In the genomic region with DNA sequence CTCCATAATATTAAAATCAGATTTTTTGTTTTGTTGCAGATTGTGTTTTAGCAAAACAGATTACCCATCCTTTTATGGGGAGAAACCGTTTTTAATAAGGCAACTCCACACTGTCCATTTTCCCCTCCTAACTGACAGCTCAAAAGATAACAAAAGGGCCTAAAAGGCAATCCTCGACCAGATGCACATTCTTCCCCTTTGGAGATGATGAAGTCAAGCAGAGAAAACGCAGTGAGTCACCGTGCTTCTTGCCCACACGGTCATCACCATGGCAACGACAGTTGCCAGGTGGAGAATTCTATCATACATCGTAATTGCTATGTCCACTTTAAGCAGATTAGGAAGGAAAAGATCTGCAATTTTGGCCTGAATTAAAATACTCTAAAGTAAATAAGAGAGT, we compare ENCODE assay signal across 9 cellular contexts.
A peak's percentile ranks its signal among the peaks of the same experiment; 100 is the strongest.
DNase-seq lines count a peak whose midpoint lies in the region; ATAC-seq and TF ChIP-seq lines count a peak whose summit lies in the region.
"Had no signal": no experiment of that assay in that cellular context is flagged by ENCODE, and none has a peak within 500 bp of the region (broad histone marks: within the 10 kb centered on the region; RNA-seq: fewer than 3 reads in every experiment).

No MANE protein-coding gene starts in this region.

- no peaks in the 10 kb centered on the region for H3K36me3 ChIP-seq in HEK293 (ENCODE audit: control insufficient read depth in 2 of 2, insufficient read depth in 1 of 2, low read length in 2 of 2)
- no peaks in the 10 kb centered on the region for H3K36me3 ChIP-seq in naive thymus-derived CD4-positive, alpha-beta T cell (ENCODE audit: control insufficient read depth in 2 of 3, insufficient read depth in 3 of 3, low read length in 3 of 3)

- intact Hi-C loops in naive thymus-derived CD4-positive, alpha-beta T cell (cut with micrococcal nuclease) = no loop called here

- peaks cover 10 to 28% (median 15%) of the 10 kb centered on the region in 5 donors for H3K27me3 Mint-ChIP-seq in naive thymus-derived CD4-positive, alpha-beta T cell

- H3K27me3 ChIP-seq in naive thymus-derived CD4-positive, alpha-beta T cell (ENCODE audit: control insufficient read depth in 2 of 2, insufficient read depth in 2 of 2, low read length in 2 of 2) = no peaks in the 10 kb centered on the region

- POLR2A ChIA-PET in HEK293 (lab: Yijun Ruan, JAX) = no interaction called here
- POLR2A ChIA-PET in naive thymus-derived CD4-positive, alpha-beta T cell (lab: Charles Lee) = no interaction called here

- no peak for ATAC-seq in GM18909 (IDR thresholded peaks at IDR 0.05; ENCODE audit: poor library complexity, unreplicated experiment)
- no peak for ATAC-seq in naive thymus-derived CD4-positive, alpha-beta T cell

- peaks cover 0 to 20% (median 7%) of the 10 kb centered on the region in 11 donors for H3K9me3 Mint-ChIP-seq in naive thymus-derived CD4-positive, alpha-beta T cell

- no peaks in the 10 kb centered on the region for H3K4me1 Mint-ChIP-seq in naive thymus-derived CD4-positive, alpha-beta T cell

- no peak for TF ChIP-seq CTCF in HEK293 (tag by site-specific recombination; IDR thresholded peaks at IDR 0.05)
- no peak for TF ChIP-seq CTCF in cardiac fibroblast (IDR thresholded peaks at IDR 0.05; ENCODE audit: low read depth, low read length)

- CTCF ChIA-PET in HEK293 (lab: Yijun Ruan, JAX) = interaction anchor here (0.7 to 0.8 kb wide), 3 partner anchors 18 to 1009 kb away, joined by 3 to 9 read pairs (median 3); no protein-coding TSS in a partner anchor
- CTCF ChIA-PET in naive thymus-derived CD4-positive, alpha-beta T cell (lab: Charles Lee) = no interaction called here

- H3K27ac Mint-ChIP-seq in naive thymus-derived CD4-positive, alpha-beta T cell = no peak overlapping the region

- no peaks in the 10 kb centered on the region for H3K9me3 ChIP-seq in HEK293 (ENCODE audit: control insufficient read depth, insufficient read depth, low read depth, low read length)
- H3K9me3 ChIP-seq in naive thymus-derived CD4-positive, alpha-beta T cell (ENCODE audit: control insufficient read depth in 2 of 3, low read length in 3 of 3) = peaks cover 0 to 4% (median 0%) of the 10 kb centered on the region in 3 experiments

- H3K4me3 Mint-ChIP-seq in naive thymus-derived CD4-positive, alpha-beta T cell = no peak overlapping the region

- peak; percentile 97 for DNase-seq in NCI-H226
- peak; percentile 29 to 31 for DNase-seq in cardiac fibroblast (ENCODE audit: low read depth in 2 of 2)
- peak; percentile 7 for DNase-seq in pons (ENCODE audit: low spot score)
- no peak for DNase-seq in activated naive CD4-positive, alpha-beta T cell (lab: John Stamatoyannopoulos, UW)
- DNase-seq in naive thymus-derived CD4-positive, alpha-beta T cell = no peak
- DNase-seq in COLO829 (ENCODE audit: low spot score) = no peak
- DNase-seq: stimulated activated CD4-positive, alpha-beta T cell treated with anti-CD3 and anti-CD28 coated beads, Interleukin-2, amount 100 ng/mL, for 48 hours had no signal

- no peaks in the 10 kb centered on the region for H3K4me1 ChIP-seq in HEK293 (ENCODE audit: control insufficient read depth, insufficient read depth, low read length)
- H3K4me1 ChIP-seq in naive thymus-derived CD4-positive, alpha-beta T cell (ENCODE audit: control insufficient read depth in 2 of 2, insufficient read depth in 2 of 2, low read length in 2 of 2) = no peaks in the 10 kb centered on the region

- no peak overlapping the region for H3K27ac ChIP-seq in HEK293 (ENCODE audit: extremely low read depth, low read depth, low read length)
- H3K27ac ChIP-seq in naive thymus-derived CD4-positive, alpha-beta T cell (ENCODE audit: low read depth, low read length) = no peak overlapping the region

- no peak overlapping the region for H3K4me3 ChIP-seq in HEK293 (ENCODE audit: low read depth, low read length)
- H3K4me3 ChIP-seq in cardiac fibroblast (replicated peaks in 1 of 2; ENCODE audit: low read depth in 2 of 2, low read length in 2 of 2) = no peak overlapping the region
- no peak overlapping the region for H3K4me3 ChIP-seq in naive thymus-derived CD4-positive, alpha-beta T cell (ENCODE audit: low read length)

- H3K36me3 Mint-ChIP-seq in naive thymus-derived CD4-positive, alpha-beta T cell = peaks cover 0 to 10% (median 0%) of the 10 kb centered on the region in 5 donors

TF ChIP-seq in HEK293, 187 proteins besides CTCF, POLR2A, EP300 and RAD21:
- 0 out of 2 replicates have a peak, but pooled peaks have one; percentile 21 for TF ChIP-seq ZNF335 (tag by site-specific recombination; conservative IDR thresholded peaks at IDR 0.05)
- no peak for TF ChIP-seq YY1 (tag by site-specific recombination; IDR thresholded peaks at IDR 0.05)
- TF ChIP-seq SP7 (tag by site-specific recombination; IDR thresholded peaks at IDR 0.05) = peak; percentile 48; the same call in 1 of the 2 replicates
- TF ChIP-seq ZNF549 (tag by site-specific recombination; IDR thresholded peaks at IDR 0.05) = no peak
- no peak for TF ChIP-seq ZNF114 (tag by site-specific recombination; IDR thresholded peaks at IDR 0.05)
- no peak for TF ChIP-seq ZNF621 (tag by site-specific recombination; IDR thresholded peaks at IDR 0.05)
- TF ChIP-seq PRDM1 (tag by site-specific recombination; IDR thresholded peaks at IDR 0.05) = peak; percentile 35; the same call in 1 of the 2 replicates
- TF ChIP-seq ZBTB21 (tag by site-specific recombination; IDR thresholded peaks at IDR 0.05) = no peak
- TF ChIP-seq ZNF366 (tag by site-specific recombination; conservative IDR thresholded peaks at IDR 0.05) = 0 out of 2 replicates have a peak, but pooled peaks have one; percentile 11
- no peak for TF ChIP-seq ZBTB8A (tag by site-specific recombination; IDR thresholded peaks at IDR 0.05)
- no peak for TF ChIP-seq ZNF610 (tag by site-specific recombination; IDR thresholded peaks at IDR 0.05; ENCODE audit: borderline replicate concordance)
- TF ChIP-seq ZNF571 (tag by site-specific recombination; IDR thresholded peaks at IDR 0.05) = no peak
- TF ChIP-seq ZSCAN23 (tag by site-specific recombination; IDR thresholded peaks at IDR 0.05) = no peak
- no peak for TF ChIP-seq HOXA7 (CRISPR knock-in tag; IDR thresholded peaks at IDR 0.05; ENCODE audit: borderline replicate concordance)
- TF ChIP-seq, protein P1, sequence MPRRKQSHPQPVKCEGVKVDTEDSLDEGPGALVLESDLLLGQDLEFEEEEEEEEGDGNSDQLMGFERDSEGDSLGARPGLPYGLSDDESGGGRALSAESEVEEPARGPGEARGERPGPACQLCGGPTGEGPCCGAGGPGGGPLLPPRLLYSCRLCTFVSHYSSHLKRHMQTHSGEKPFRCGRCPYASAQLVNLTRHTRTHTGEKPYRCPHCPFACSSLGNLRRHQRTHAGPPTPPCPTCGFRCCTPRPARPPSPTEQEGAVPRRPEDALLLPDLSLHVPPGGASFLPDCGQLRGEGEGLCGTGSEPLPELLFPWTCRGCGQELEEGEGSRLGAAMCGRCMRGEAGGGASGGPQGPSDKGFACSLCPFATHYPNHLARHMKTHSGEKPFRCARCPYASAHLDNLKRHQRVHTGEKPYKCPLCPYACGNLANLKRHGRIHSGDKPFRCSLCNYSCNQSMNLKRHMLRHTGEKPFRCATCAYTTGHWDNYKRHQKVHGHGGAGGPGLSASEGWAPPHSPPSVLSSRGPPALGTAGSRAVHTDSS (tag by site-specific recombination; IDR thresholded peaks at IDR 0.05) = no peak
- TF ChIP-seq ZFP69B (tag by site-specific recombination; IDR thresholded peaks at IDR 0.05) = no peak
- no peak for TF ChIP-seq ZSCAN30 (tag by site-specific recombination; IDR thresholded peaks at IDR 0.05)
- TF ChIP-seq ZNF416 (tag by site-specific recombination; IDR thresholded peaks at IDR 0.05) = no peak
- TF ChIP-seq, protein P2, sequence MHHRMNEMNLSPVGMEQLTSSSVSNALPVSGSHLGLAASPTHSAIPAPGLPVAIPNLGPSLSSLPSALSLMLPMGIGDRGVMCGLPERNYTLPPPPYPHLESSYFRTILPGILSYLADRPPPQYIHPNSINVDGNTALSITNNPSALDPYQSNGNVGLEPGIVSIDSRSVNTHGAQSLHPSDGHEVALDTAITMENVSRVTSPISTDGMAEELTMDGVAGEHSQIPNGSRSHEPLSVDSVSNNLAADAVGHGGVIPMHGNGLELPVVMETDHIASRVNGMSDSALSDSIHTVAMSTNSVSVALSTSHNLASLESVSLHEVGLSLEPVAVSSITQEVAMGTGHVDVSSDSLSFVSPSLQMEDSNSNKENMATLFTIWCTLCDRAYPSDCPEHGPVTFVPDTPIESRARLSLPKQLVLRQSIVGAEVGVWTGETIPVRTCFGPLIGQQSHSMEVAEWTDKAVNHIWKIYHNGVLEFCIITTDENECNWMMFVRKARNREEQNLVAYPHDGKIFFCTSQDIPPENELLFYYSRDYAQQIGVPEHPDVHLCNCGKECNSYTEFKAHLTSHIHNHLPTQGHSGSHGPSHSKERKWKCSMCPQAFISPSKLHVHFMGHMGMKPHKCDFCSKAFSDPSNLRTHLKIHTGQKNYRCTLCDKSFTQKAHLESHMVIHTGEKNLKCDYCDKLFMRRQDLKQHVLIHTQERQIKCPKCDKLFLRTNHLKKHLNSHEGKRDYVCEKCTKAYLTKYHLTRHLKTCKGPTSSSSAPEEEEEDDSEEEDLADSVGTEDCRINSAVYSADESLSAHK (tag by site-specific recombination; IDR thresholded peaks at IDR 0.05) = no peak
- TF ChIP-seq ZNF16 (tag by site-specific recombination; IDR thresholded peaks at IDR 0.05; ENCODE audit: low read depth) = no peak
- TF ChIP-seq ZNF350 (tag by site-specific recombination; IDR thresholded peaks at IDR 0.05) = no peak
- TF ChIP-seq ZNF2 (tag by site-specific recombination; IDR thresholded peaks at IDR 0.05) = no peak
- TF ChIP-seq ZNF677 (tag by site-specific recombination; IDR thresholded peaks at IDR 0.05) = no peak
- TF ChIP-seq ZBTB17 (tag by site-specific recombination; IDR thresholded peaks at IDR 0.05) = no peak
- no peak for TF ChIP-seq ZNF791 (tag by site-specific recombination; IDR thresholded peaks at IDR 0.05)
- TF ChIP-seq, protein P3, sequence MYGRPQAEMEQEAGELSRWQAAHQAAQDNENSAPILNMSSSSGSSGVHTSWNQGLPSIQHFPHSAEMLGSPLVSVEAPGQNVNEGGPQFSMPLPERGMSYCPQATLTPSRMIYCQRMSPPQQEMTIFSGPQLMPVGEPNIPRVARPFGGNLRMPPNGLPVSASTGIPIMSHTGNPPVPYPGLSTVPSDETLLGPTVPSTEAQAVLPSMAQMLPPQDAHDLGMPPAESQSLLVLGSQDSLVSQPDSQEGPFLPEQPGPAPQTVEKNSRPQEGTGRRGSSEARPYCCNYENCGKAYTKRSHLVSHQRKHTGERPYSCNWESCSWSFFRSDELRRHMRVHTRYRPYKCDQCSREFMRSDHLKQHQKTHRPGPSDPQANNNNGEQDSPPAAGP (tag by site-specific recombination; IDR thresholded peaks at IDR 0.05) = no peak
- TF ChIP-seq SCRT1 (tag by site-specific recombination; IDR thresholded peaks at IDR 0.05; ENCODE audit: borderline replicate concordance) = no peak
- TF ChIP-seq KLF16 (tag by site-specific recombination; IDR thresholded peaks at IDR 0.05) = no peak

Comparison
In these comparisons a context has a peak if more than half of its experiments do, and no peak if none do; other contexts are left out.
1. DNase-seq: peak in NCI-H226 (single experiment), cardiac fibroblast (2 of 2) and pons (single experiment); none in activated naive CD4-positive, alpha-beta T cell (0 of 4), naive thymus-derived CD4-positive, alpha-beta T cell (0 of 9) and COLO829 (single experiment).